ENCODE assay signal across 10 cellular contexts in the genomic region with DNA sequence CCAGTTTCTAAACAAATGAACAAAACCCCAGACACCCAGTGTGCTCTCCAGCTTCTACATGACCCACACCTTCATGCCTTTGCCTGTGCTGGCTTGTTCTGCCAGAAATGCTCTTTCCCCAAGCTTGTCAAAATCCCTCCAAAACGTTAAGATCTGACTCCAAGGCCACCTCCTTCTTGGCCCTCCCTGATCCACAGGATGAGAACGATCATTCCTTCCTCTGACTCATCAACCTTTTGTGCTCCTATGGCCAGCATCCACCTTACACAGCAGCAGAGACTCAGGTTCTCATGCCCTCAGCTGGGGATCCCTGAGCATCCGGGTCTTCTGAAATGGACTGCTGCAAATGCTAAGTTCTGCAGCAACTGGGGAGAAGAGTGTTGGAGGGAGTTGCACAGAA. TPM values are rescaled to one million over a fixed set of nuclear protein-coding genes. Genes with fewer than 3 reads are reported as not detected.
A peak's percentile ranks its signal among the peaks of the same experiment; 100 is the strongest.
DNase-seq lines count a peak whose midpoint lies in the region; ATAC-seq and TF ChIP-seq lines count a peak whose summit lies in the region.
"Had no signal": no experiment of that assay in that cellular context is flagged by ENCODE, and none has a peak within 500 bp of the region (broad histone marks: within the 10 kb centered on the region; RNA-seq: fewer than 3 reads in every experiment).

No MANE protein-coding gene starts in this region.

- H4K20me1 ChIP-seq in hepatocyte (ENCODE audit: insufficient read depth, poor library complexity, severe bottlenecking) = peaks cover 35% of the 10 kb centered on the region

- H3K4me3 Mint-ChIP-seq in activated CD8-positive, alpha-beta memory T cell treated with anti-CD3 and anti-CD28 coated beads, Interleukin-2, amount 10 ng/mL, durations not matched to agents 7 days and 5 days = no peak overlapping the region
- H3K4me3 Mint-ChIP-seq in activated naive CD8-positive, alpha-beta T cell treated with anti-CD3 and anti-CD28 coated beads, Interleukin-2, amount 10 ng/mL, durations not matched to agents 7 days and 5 days = peak overlapping the region; percentile 95

- peaks cover 89% of the 10 kb centered on the region for H3K79me2 ChIP-seq in hepatocyte

- H3K36me3 Mint-ChIP-seq in activated CD8-positive, alpha-beta memory T cell treated with anti-CD3 and anti-CD28 coated beads, Interleukin-2, amount 10 ng/mL, durations not matched to agents 7 days and 5 days = peaks cover 3% of the 10 kb centered on the region
- H3K36me3 Mint-ChIP-seq in activated naive CD8-positive, alpha-beta T cell treated with anti-CD3 and anti-CD28 coated beads, Interleukin-2, amount 10 ng/mL, durations not matched to agents 7 days and 5 days = peaks cover 13% of the 10 kb centered on the region

- peak overlapping the region; percentile 52 for H3K27ac Mint-ChIP-seq in activated CD8-positive, alpha-beta memory T cell treated with anti-CD3 and anti-CD28 coated beads, Interleukin-2, amount 10 ng/mL, durations not matched to agents 7 days and 5 days
- H3K27ac Mint-ChIP-seq in activated naive CD8-positive, alpha-beta T cell treated with anti-CD3 and anti-CD28 coated beads, Interleukin-2, amount 10 ng/mL, durations not matched to agents 7 days and 5 days = peak overlapping the region; percentile 89

- no peaks in the 10 kb centered on the region for H3K9me2 ChIP-seq in hepatocyte (replicated peaks; ENCODE audit: insufficient read depth)

- H2AFZ ChIP-seq in hepatocyte = no peak overlapping the region

- no peak for DNase-seq in activated CD8-positive, alpha-beta memory T cell treated with anti-CD3 and anti-CD28 coated beads, Interleukin-2, amount 10 ng/mL, durations not matched to agents 7 days and 5 days
- DNase-seq in activated CD8-positive, alpha-beta memory T cell treated with anti-CD3 and anti-CD28 coated beads, Interleukin-2, amount 50 U/mL, for 48 hours = no peak
- DNase-seq in activated naive CD8-positive, alpha-beta T cell treated with anti-CD3 and anti-CD28 coated beads, Interleukin-2, amount 10 ng/mL, durations not matched to agents 7 days and 5 days = no peak
- DNase-seq in hepatocyte (ENCODE audit: low spot score) (peak; percentile 47), tibial artery (no peak), LoVo (ENCODE audit: low spot score) (no peak)
- DNase-seq: stimulated activated CD4-positive, alpha-beta T cell treated with anti-CD3 and anti-CD28 coated beads, Interleukin-2, amount 100 ng/mL, for 24 hours had no signal

- H3K4me3 ChIP-seq in hepatocyte = no peak overlapping the region
- no peak overlapping the region for H3K4me3 ChIP-seq in tibial artery

- H3K27me3 ChIP-seq in hepatocyte (no peaks in the 10 kb centered on the region), tibial artery (no peaks in the 10 kb centered on the region)

- no peaks in the 10 kb centered on the region for H3K27me3 Mint-ChIP-seq in activated CD8-positive, alpha-beta memory T cell treated with anti-CD3 and anti-CD28 coated beads, Interleukin-2, amount 10 ng/mL, durations not matched to agents 7 days and 5 days
- H3K27me3 Mint-ChIP-seq in activated naive CD8-positive, alpha-beta T cell treated with anti-CD3 and anti-CD28 coated beads, Interleukin-2, amount 10 ng/mL, durations not matched to agents 7 days and 5 days = no peaks in the 10 kb centered on the region

- H3K36me3 ChIP-seq in hepatocyte (replicated peaks; ENCODE audit: insufficient read depth, low read depth) = no peaks in the 10 kb centered on the region
- H3K36me3 ChIP-seq in tibial artery = no peaks in the 10 kb centered on the region

- H3K4me2 ChIP-seq in hepatocyte = peak overlapping the region; percentile 94

- H3K4me1 ChIP-seq in hepatocyte (ENCODE audit: insufficient read depth) (peaks cover 40% of the 10 kb centered on the region), tibial artery (peaks cover 0 to 65% (median 45%) of the 10 kb centered on the region in 4 donors)

- whole genome bisulfite sequencing in hepatocyte (ENCODE audit: low lambda C conversion rate, missing lambda C conversion rate) = 42% methylated on average over 3 of the region's 3 CpGs

- ATAC-seq in activated CD8-positive, alpha-beta memory T cell treated with anti-CD3 and anti-CD28 coated beads, Interleukin-2, amount 10 ng/mL, durations not matched to agents 7 days and 5 days = no peak
- no peak for ATAC-seq in activated naive CD8-positive, alpha-beta T cell treated with anti-CD3 and anti-CD28 coated beads, Interleukin-2, amount 10 ng/mL, durations not matched to agents 7 days and 5 days (ENCODE audit: low read depth)
- ATAC-seq in HG03095 (IDR thresholded peaks at IDR 0.05; ENCODE audit: unreplicated experiment) = no peak
- ATAC-seq in GM19023 (IDR thresholded peaks at IDR 0.05; ENCODE audit: unreplicated experiment) = no peak

- peaks cover 51% of the 10 kb centered on the region for H3K4me1 Mint-ChIP-seq in activated CD8-positive, alpha-beta memory T cell treated with anti-CD3 and anti-CD28 coated beads, Interleukin-2, amount 10 ng/mL, durations not matched to agents 7 days and 5 days
- H3K4me1 Mint-ChIP-seq in activated naive CD8-positive, alpha-beta T cell treated with anti-CD3 and anti-CD28 coated beads, Interleukin-2, amount 10 ng/mL, durations not matched to agents 7 days and 5 days = peaks cover 50% of the 10 kb centered on the region

- intact Hi-C loops in tibial artery (cut with DNase I; ENCODE audit: low total_unique reads) = loop anchor here (5.0 kb wide), 1 partner anchor 39 kb away; the partner anchor contains the start of genes FGF11 and TMEM102

- POLR2A ChIA-PET in activated naive CD8-positive, alpha-beta T cell treated with anti-CD3 and anti-CD28 coated beads, Interleukin-2, amount 10 ng/mL, durations not matched to agents 7 days and 5 days (lab: Charles Lee) = interaction anchor here (0.8 to 7.4 kb wide), 10 partner anchors 10 to 211 kb away, joined by 3 to 94 read pairs (median 6); partner anchors contain the start of genes POLR2A, TMEM102 and TP53

- CTCF ChIA-PET in activated CD8-positive, alpha-beta memory T cell treated with anti-CD3 and anti-CD28 coated beads, Interleukin-2, amount 10 ng/mL, durations not matched to agents 7 days and 5 days (lab: Charles Lee) = interaction anchor here (0.9 to 2.8 kb wide), 6 partner anchors 10 to 121 kb away, joined by 3 to 18 read pairs (median 3); partner anchors contain the start of genes SENP3 and TMEM95

- H3K27ac ChIP-seq in hepatocyte = peak overlapping the region; percentile 100
- peak overlapping the region; percentile 100 for H3K27ac ChIP-seq in tibial artery

- no peaks in the 10 kb centered on the region for H3K9me3 ChIP-seq in hepatocyte (ENCODE audit: low read depth)
- no peaks in the 10 kb centered on the region for H3K9me3 ChIP-seq in tibial artery

- TF ChIP-seq CTCF in hepatocyte (IDR thresholded peaks at IDR 0.05; ENCODE audit: poor library complexity) = no peak
- no peak for TF ChIP-seq CTCF in tibial artery (IDR thresholded peaks at IDR 0.05)

- H3K9me3 Mint-ChIP-seq in activated CD8-positive, alpha-beta memory T cell treated with anti-CD3 and anti-CD28 coated beads, Interleukin-2, amount 10 ng/mL, durations not matched to agents 7 days and 5 days (ENCODE audit: low read depth) = no peaks in the 10 kb centered on the region
- H3K9me3 Mint-ChIP-seq in activated naive CD8-positive, alpha-beta T cell treated with anti-CD3 and anti-CD28 coated beads, Interleukin-2, amount 10 ng/mL, durations not matched to agents 7 days and 5 days = no peaks in the 10 kb centered on the region

RNA-seq across cellular contexts. Expression of gene ZBTB4, which starts 3.0 kb away (rescaled TPM):
- total RNA-seq in activated CD8-positive, alpha-beta memory T cell treated with anti-CD3 and anti-CD28 coated beads, Interleukin-2, amount 10 ng/mL, durations not matched to agents 7 days and 5 days = 10 to 100 TPM; 24.5 to 27.7 TPM
- 10 to 100 TPM; 56.0 to 58.6 TPM for total RNA-seq in activated naive CD8-positive, alpha-beta T cell treated with anti-CD3 and anti-CD28 coated beads, Interleukin-2, amount 10 ng/mL, durations not matched to agents 7 days and 5 days
- 22.7 and 27.1 TPM in 2 replicates for total RNA-seq in hepatocyte
- polyA plus RNA-seq in hepatocyte = 20.8 and 21.5 TPM in 2 replicates

RNA-seq across cellular contexts. Expression of gene SLC35G6, which starts 4.8 kb away (rescaled TPM):
- total RNA-seq in activated CD8-positive, alpha-beta memory T cell treated with anti-CD3 and anti-CD28 coated beads, Interleukin-2, amount 10 ng/mL, durations not matched to agents 7 days and 5 days = not detected
- not detected for total RNA-seq in activated naive CD8-positive, alpha-beta T cell treated with anti-CD3 and anti-CD28 coated beads, Interleukin-2, amount 10 ng/mL, durations not matched to agents 7 days and 5 days
- total RNA-seq in hepatocyte = 0.24 TPM in 1 of 2 replicates, not detected in the other
- 0.30 and 0.44 TPM in 2 replicates for polyA plus RNA-seq in hepatocyte
- total RNA-seq: epithelial cell of proximal tubule had no signal

RNA-seq across cellular contexts. Expression of gene POLR2A, which starts 7.7 kb away (rescaled TPM):
- total RNA-seq in activated CD8-positive, alpha-beta memory T cell treated with anti-CD3 and anti-CD28 coated beads, Interleukin-2, amount 10 ng/mL, durations not matched to agents 7 days and 5 days = 100 to 1,000 TPM; 198 to 228 TPM
- 100 to 1,000 TPM; 192 to 214 TPM for total RNA-seq in activated naive CD8-positive, alpha-beta T cell treated with anti-CD3 and anti-CD28 coated beads, Interleukin-2, amount 10 ng/mL, durations not matched to agents 7 days and 5 days
- 50.2 and 74.5 TPM in 2 replicates for total RNA-seq in hepatocyte
- 96.3 and 98.1 TPM in 2 replicates for polyA plus RNA-seq in hepatocyte

RNA-seq across cellular contexts. Expression of gene CHRNB1, which starts 31.6 kb away (rescaled TPM):
- 10 to 100 TPM; 10.4 to 13.1 TPM for total RNA-seq in activated CD8-positive, alpha-beta memory T cell treated with anti-CD3 and anti-CD28 coated beads, Interleukin-2, amount 10 ng/mL, durations not matched to agents 7 days and 5 days
- 10 to 100 TPM; 15.2 to 15.7 TPM for total RNA-seq in activated naive CD8-positive, alpha-beta T cell treated with anti-CD3 and anti-CD28 coated beads, Interleukin-2, amount 10 ng/mL, durations not matched to agents 7 days and 5 days
- total RNA-seq in hepatocyte = 10.9 and 12.4 TPM in 2 replicates
- 16.9 and 17.5 TPM in 2 replicates for polyA plus RNA-seq in hepatocyte

RNA-seq across cellular contexts. Expression of gene FGF11, which starts 37.2 kb away (rescaled TPM):
- 1 to 10 TPM; 3.6 to 4.1 TPM for total RNA-seq in activated CD8-positive, alpha-beta memory T cell treated with anti-CD3 and anti-CD28 coated beads, Interleukin-2, amount 10 ng/mL, durations not matched to agents 7 days and 5 days
- 10 to 100 TPM; 25.4 to 28.5 TPM for total RNA-seq in activated naive CD8-positive, alpha-beta T cell treated with anti-CD3 and anti-CD28 coated beads, Interleukin-2, amount 10 ng/mL, durations not matched to agents 7 days and 5 days
- total RNA-seq in hepatocyte = 1.4 and 2.7 TPM in 2 replicates
- 3.6 and 3.8 TPM in 2 replicates for polyA plus RNA-seq in hepatocyte
